ENCODE assay signal across 25 cellular contexts in genomic region chr2:131011481-131011880, GRCh38.
"Had no signal": no experiment of that assay in that cellular context is flagged by ENCODE, and none has a peak within 500 bp of the region (broad histone marks: within the 10 kb centered on the region; RNA-seq: fewer than 3 reads in every experiment).

No MANE protein-coding gene starts in this region.

- DNase-seq: activated CD4-positive, alpha-beta T cell treated with anti-CD3 and anti-CD28 coated beads, Interleukin-2, amount 50 U/mL, for 1 hour; activated CD4-positive, CD25-positive, alpha-beta regulatory T cell treated with anti-CD3 and anti-CD28 coated beads, Interleukin-2, amount 50 U/mL, for 72 hours; activated CD8-positive, alpha-beta memory T cell treated with anti-CD3 and anti-CD28 coated beads for 24 hours; activated effector memory CD4-positive, alpha-beta T cell treated with Interleukin-2 at 50 U/mL for 16 hours; activated naive CD4-positive, alpha-beta T cell treated with Interleukin-2 at 50 U/mL for 16 hours; left ventricle myocardium inferior; nephron progenitor cell; sigmoid colon; stimulated activated CD4-positive, alpha-beta T cell treated with anti-CD3 and anti-CD28 coated beads, Interleukin-2, amount 100 ng/mL, for 24 hours; stimulated activated naive CD4-positive, alpha-beta T cell treated with Interleukin-2 at 50 U/mL for 16 hours; SW 1271; T-helper 9 cell had no signal

- H3K9me3 Mint-ChIP-seq: dendritic cell treated with granulocyte-macrophage colony-stimulating factor and Interleukin-4, amounts not matched to agents 40 ng/mL and 50 ng/mL, for 4 days; nephron progenitor cell; T-helper 1 cell treated with Interleukin-12 subunit alpha and Interleukin-12 subunit beta and Interleukin-4 antibody, amounts not matched to agents 30 μg/mL and 1 μg/mL, for 36 hours had no signal

- H3K27me3 Mint-ChIP-seq: activated naive CD8-positive, alpha-beta T cell had no signal

- H3K4me3 ChIP-seq: ascending aorta, cardiac muscle cell, left ventricle myocardium inferior, lung, sigmoid colon, smooth muscle cell, tibial nerve had no signal

- H3K4me3 Mint-ChIP-seq: dendritic cell treated with granulocyte-macrophage colony-stimulating factor and Interleukin-4, amounts not matched to agents 40 ng/mL and 50 ng/mL, for 4 days; nephron progenitor cell; T-helper 1 cell treated with Interleukin-12 subunit alpha and Interleukin-12 subunit beta and Interleukin-4 antibody, amounts not matched to agents 30 μg/mL and 1 μg/mL, for 36 hours had no signal

- H3K4me1 ChIP-seq: ascending aorta, left ventricle myocardium inferior, sigmoid colon, tibial nerve had no signal

- H3K27ac Mint-ChIP-seq: activated naive CD8-positive, alpha-beta T cell; brain; dendritic cell treated with granulocyte-macrophage colony-stimulating factor and Interleukin-4, amounts not matched to agents 40 ng/mL and 50 ng/mL, for 4 days; nephron progenitor cell; progenitor cell of endocrine pancreas; T-helper 1 cell treated with Interleukin-12 subunit alpha and Interleukin-12 subunit beta and Interleukin-4 antibody, amounts not matched to agents 30 μg/mL and 1 μg/mL, for 36 hours had no signal

- H3K27me3 ChIP-seq: ascending aorta, cardiac muscle cell, tibial nerve had no signal

- H3K27ac ChIP-seq: ascending aorta, cardiac muscle cell, epithelial cell of prostate, left ventricle myocardium inferior, neutrophil, sigmoid colon, tibial nerve, VCaP had no signal

- H3K36me3 Mint-ChIP-seq: activated naive CD8-positive, alpha-beta T cell; brain had no signal

- H3K9me3 ChIP-seq: ascending aorta, neutrophil, sigmoid colon, tibial nerve had no signal

- H3K36me3 ChIP-seq: ascending aorta, cardiac muscle cell, left ventricle myocardium inferior, neutrophil, sigmoid colon, tibial nerve had no signal
